In the genomic region with DNA sequence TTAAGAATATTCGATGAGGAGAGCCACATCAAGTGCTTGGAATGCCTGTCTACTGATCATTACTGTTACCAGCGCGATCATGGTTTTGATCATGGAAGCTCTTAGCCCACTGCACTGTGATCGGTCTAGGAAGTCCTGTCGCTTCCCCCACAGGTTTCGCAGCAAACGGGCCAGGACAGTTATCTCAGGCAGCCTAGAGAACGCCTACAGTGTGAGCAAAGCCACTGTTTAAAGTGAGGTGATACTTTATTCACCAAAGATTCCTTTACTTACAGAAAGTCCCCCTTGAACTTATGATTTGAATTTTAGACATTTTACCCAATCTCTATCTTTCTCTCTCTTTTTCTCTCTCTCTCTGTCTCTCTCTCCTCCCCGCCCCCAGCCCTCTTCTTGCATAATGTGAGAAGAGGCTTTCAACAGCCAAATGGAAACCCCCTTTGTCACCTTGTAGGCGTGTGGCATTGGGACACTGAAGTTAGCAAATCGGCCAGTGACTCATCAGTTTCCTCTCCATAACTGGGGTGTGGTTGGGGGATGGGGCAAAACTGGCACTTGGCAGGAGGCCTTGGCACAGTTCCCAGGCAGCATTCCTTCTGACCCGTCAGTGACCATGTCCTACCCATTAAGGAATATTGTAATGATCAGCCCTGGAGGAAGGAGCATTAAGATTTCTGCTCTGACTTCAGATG, we compare ENCODE assay signal across 8 cellular contexts.
DNase-seq lines count a peak whose midpoint lies in the region; ATAC-seq lines count a peak whose summit lies in the region.

No MANE protein-coding gene starts in this region.

- H3K4me1 Mint-ChIP-seq in activated CD8-positive, alpha-beta memory T cell treated with anti-CD3 and anti-CD28 coated beads, Interleukin-2, amount 10 ng/mL, durations not matched to agents 7 days and 5 days: peaks cover 63% of the 10 kb centered on the region
- peaks cover 27 to 61% (median 39%) of the 10 kb centered on the region in 4 donors for H3K4me1 Mint-ChIP-seq in naive thymus-derived CD8-positive, alpha-beta T cell
- H3K4me1 Mint-ChIP-seq in stimulated activated naive CD8-positive, alpha-beta T cell treated with anti-CD3 and anti-CD28 coated beads, Interleukin-15, Interleukin-2, amounts not matched to agents 100 ng/mL and 50 ng/mL, for 24 hours (ENCODE audit: low read depth): peaks cover 71% of the 10 kb centered on the region

- POLR2A ChIA-PET in naive thymus-derived CD8-positive, alpha-beta T cell (lab: Charles Lee): no interaction called here

- CTCF ChIA-PET in activated CD8-positive, alpha-beta memory T cell treated with anti-CD3 and anti-CD28 coated beads, Interleukin-2, amount 10 ng/mL, durations not matched to agents 7 days and 5 days (lab: Charles Lee): interaction anchor here (0.7 to 1.9 kb wide), 2 partner anchors 11 to 290 kb away, joined by 4 read pairs; no protein-coding TSS in a partner anchor

- no peaks in the 10 kb centered on the region for H3K9me3 Mint-ChIP-seq in activated CD8-positive, alpha-beta memory T cell treated with anti-CD3 and anti-CD28 coated beads, Interleukin-2, amount 10 ng/mL, durations not matched to agents 7 days and 5 days (ENCODE audit: low read depth)
- H3K9me3 Mint-ChIP-seq in naive thymus-derived CD8-positive, alpha-beta T cell: no peaks in the 10 kb centered on the region
- H3K9me3 Mint-ChIP-seq in stimulated activated naive CD8-positive, alpha-beta T cell treated with anti-CD3 and anti-CD28 coated beads, Interleukin-15, Interleukin-2, amounts not matched to agents 100 ng/mL and 50 ng/mL, for 24 hours: no peaks in the 10 kb centered on the region

- peaks cover 8% of the 10 kb centered on the region for H3K36me3 Mint-ChIP-seq in activated CD8-positive, alpha-beta memory T cell treated with anti-CD3 and anti-CD28 coated beads, Interleukin-2, amount 10 ng/mL, durations not matched to agents 7 days and 5 days
- no peaks in the 10 kb centered on the region for H3K36me3 Mint-ChIP-seq in naive thymus-derived CD8-positive, alpha-beta T cell
- H3K36me3 Mint-ChIP-seq in stimulated activated naive CD8-positive, alpha-beta T cell treated with anti-CD3 and anti-CD28 coated beads, Interleukin-15, Interleukin-2, amounts not matched to agents 100 ng/mL and 50 ng/mL, for 24 hours (ENCODE audit: low read depth): peaks cover 1% of the 10 kb centered on the region

- peak overlapping the region; percentile 45 for H3K4me3 Mint-ChIP-seq in activated CD8-positive, alpha-beta memory T cell treated with anti-CD3 and anti-CD28 coated beads, Interleukin-2, amount 10 ng/mL, durations not matched to agents 7 days and 5 days
- H3K4me3 Mint-ChIP-seq in naive thymus-derived CD8-positive, alpha-beta T cell: peak overlapping the region in 9 of 10 donors; percentile 12 to 73 (median 44)
- peak overlapping the region; percentile 71 for H3K4me3 Mint-ChIP-seq in stimulated activated naive CD8-positive, alpha-beta T cell treated with anti-CD3 and anti-CD28 coated beads, Interleukin-15, Interleukin-2, amounts not matched to agents 100 ng/mL and 50 ng/mL, for 24 hours

- peak; percentile 59 for ATAC-seq in HG02840 (IDR thresholded peaks at IDR 0.05; ENCODE audit: low FRiP score, unreplicated experiment)
- ATAC-seq in activated CD8-positive, alpha-beta memory T cell treated with anti-CD3 and anti-CD28 coated beads, Interleukin-2, amount 10 ng/mL, durations not matched to agents 7 days and 5 days: peak; percentile 82
- ATAC-seq in naive thymus-derived CD8-positive, alpha-beta T cell: peak; percentile 59 to 66

- DNase-seq in DMS 273 (lab: John Stamatoyannopoulos, UW; ENCODE audit: unreplicated experiment): peak; percentile 28
- no peak for DNase-seq in DMS 273 treated with DMSO at 0.1 percent for 48 hours (lab: John Stamatoyannopoulos, UW)
- DNase-seq in NCI-H460 (ENCODE audit: extremely low read depth, low read depth): peak; percentile 97
- DNase-seq in activated CD8-positive, alpha-beta memory T cell treated with anti-CD3 and anti-CD28 coated beads, Interleukin-2, amount 10 ng/mL, durations not matched to agents 7 days and 5 days: peak; percentile 88
- peak; percentile 80 for DNase-seq in epidermal melanocyte (ENCODE audit: insufficient read length, low spot score)
- DNase-seq in naive thymus-derived CD8-positive, alpha-beta T cell: peak in 4 of 10 donors; percentile 15 to 65 (median 38)

- peak overlapping the region; percentile 87 for H3K27ac Mint-ChIP-seq in activated CD8-positive, alpha-beta memory T cell treated with anti-CD3 and anti-CD28 coated beads, Interleukin-2, amount 10 ng/mL, durations not matched to agents 7 days and 5 days
- peak overlapping the region in 7 of 10 donors; percentile 26 to 88 (median 58) for H3K27ac Mint-ChIP-seq in naive thymus-derived CD8-positive, alpha-beta T cell
- peak overlapping the region; percentile 96 for H3K27ac Mint-ChIP-seq in stimulated activated naive CD8-positive, alpha-beta T cell treated with anti-CD3 and anti-CD28 coated beads, Interleukin-15, Interleukin-2, amounts not matched to agents 100 ng/mL and 50 ng/mL, for 24 hours

- H3K27me3 Mint-ChIP-seq in activated CD8-positive, alpha-beta memory T cell treated with anti-CD3 and anti-CD28 coated beads, Interleukin-2, amount 10 ng/mL, durations not matched to agents 7 days and 5 days: no peaks in the 10 kb centered on the region
- H3K27me3 Mint-ChIP-seq in naive thymus-derived CD8-positive, alpha-beta T cell: no peaks in the 10 kb centered on the region
- H3K27me3 Mint-ChIP-seq in stimulated activated naive CD8-positive, alpha-beta T cell treated with anti-CD3 and anti-CD28 coated beads, Interleukin-15, Interleukin-2, amounts not matched to agents 100 ng/mL and 50 ng/mL, for 24 hours: no peaks in the 10 kb centered on the region
